Comparison of ENCODE assay signal across 8 cellular contexts in the genomic region with DNA sequence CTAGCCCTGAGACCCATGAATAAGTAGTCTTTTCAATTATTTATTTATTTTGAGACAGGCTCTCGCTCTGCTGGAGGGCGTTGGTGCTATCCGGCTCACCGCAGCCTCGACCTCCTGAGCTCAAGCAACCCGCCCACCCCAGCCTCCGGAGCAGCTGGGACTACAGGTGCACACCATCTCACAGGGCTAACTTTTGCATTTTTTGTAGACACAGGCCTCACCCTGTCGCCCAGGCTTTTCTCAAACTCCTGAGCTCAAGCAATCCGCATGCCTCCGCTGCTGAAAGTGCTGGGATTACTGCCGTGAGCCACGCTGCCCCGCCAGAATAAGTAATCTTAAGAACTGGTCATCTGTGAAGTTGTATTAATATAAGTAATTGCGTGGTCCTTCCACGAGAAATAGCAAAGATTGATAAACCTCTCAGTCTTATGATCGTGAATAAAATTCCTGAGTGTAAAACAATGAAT. TPM values are rescaled to one million over a fixed set of nuclear protein-coding genes. Genes with fewer than 3 reads are reported as not detected.
DNase-seq lines count a peak whose midpoint lies in the region; ATAC-seq and TF ChIP-seq lines count a peak whose summit lies in the region.

No MANE protein-coding gene starts in this region.

- ATAC-seq in HG02885 (IDR thresholded peaks at IDR 0.05; ENCODE audit: poor library complexity, unreplicated experiment) (peak; percentile 9), GM21576 (IDR thresholded peaks at IDR 0.05; ENCODE audit: unreplicated experiment) (no peak)

- H3K27me3 ChIP-seq in esophagus squamous epithelium: peaks cover 0 to 94% (median 4%) of the 10 kb centered on the region in 4 donors

- peak; percentile 23 to 24 for DNase-seq in activated CD4-positive, alpha-beta T cell treated with anti-CD3 and anti-CD28 coated beads for 4 hours
- no peak for DNase-seq in esophagus squamous epithelium (lab: John Stamatoyannopoulos, UW)
- peak; percentile 31 for DNase-seq in stimulated activated CD4-positive, alpha-beta T cell treated with anti-CD3 and anti-CD28 coated beads, Interleukin-4, amount 100 ng/mL, for 24 hours
- no peak for DNase-seq in NCI-H2171 treated with DMSO at 0.1 percent for 48 hours (lab: John Stamatoyannopoulos, UW)
- DNase-seq in NCI-H1092 (lab: John Stamatoyannopoulos, UW): no peak
- no peak for DNase-seq in SIG-M5 (lab: John Stamatoyannopoulos, UW)

- H3K36me3 ChIP-seq in esophagus squamous epithelium: no peaks in the 10 kb centered on the region

- no peak for TF ChIP-seq POLR2A in esophagus squamous epithelium (IDR thresholded peaks at IDR 0.05)

- H3K4me1 ChIP-seq in esophagus squamous epithelium: peaks cover 0 to 81% (median 4%) of the 10 kb centered on the region in 3 donors

- WGBS in esophagus squamous epithelium, 2 donors: 39 to 71% methylated on average over 13 to 15 of the region's 16 CpGs

- intact Hi-C loops in esophagus squamous epithelium (cut with DNase I): no loop called here

- no peak for TF ChIP-seq CTCF in esophagus squamous epithelium (IDR thresholded peaks at IDR 0.05)

- peak overlapping the region; percentile 58 to 97 (median 82) for H3K27ac ChIP-seq in esophagus squamous epithelium

- H3K9me3 ChIP-seq in esophagus squamous epithelium: no peaks in the 10 kb centered on the region

- peak overlapping the region; percentile 18 to 80 (median 58) for H3K4me3 ChIP-seq in esophagus squamous epithelium

RNA-seq across cellular contexts. Expression of a gene that starts 1.6 kb away (rescaled TPM):
- 1 to 10 TPM in 2 of 4 donors, under 1 TPM in 2; 0.57 to 2.5 (median 1.6) TPM for total RNA-seq in esophagus squamous epithelium

Comparison
In these comparisons a context has a peak if more than half of its experiments do, and no peak if none do; other contexts are left out.
1. DNase-seq: peak in activated CD4-positive, alpha-beta T cell treated with anti-CD3 and anti-CD28 coated beads for 4 hours (2 of 2) and stimulated activated CD4-positive, alpha-beta T cell treated with anti-CD3 and anti-CD28 coated beads, Interleukin-4, amount 100 ng/mL, for 24 hours (single experiment); none in esophagus squamous epithelium (single experiment), NCI-H2171 treated with DMSO at 0.1 percent for 48 hours (single experiment), NCI-H1092 (single experiment) and SIG-M5 (single experiment).